28 cellular contexts compared by ENCODE assay signal in genomic region chr14:101985957-101986356, GRCh38.
"Had no signal": no experiment of that assay in that cellular context is flagged by ENCODE, and none has a peak within 500 bp of the region (broad histone marks: within the 10 kb centered on the region; RNA-seq: fewer than 3 reads in every experiment).

No MANE protein-coding gene starts in this region.

- H3K4me1 ChIP-seq: colonic mucosa, pancreas, testis had no signal

- H3K27me3 Mint-ChIP-seq: activated CD4-positive, alpha-beta memory T cell treated with anti-CD3 and anti-CD28 coated beads for 36 hours; activated CD4-positive, alpha-beta T cell treated with anti-CD3 and anti-CD28 coated beads, Interleukin-2, amount 10 ng/mL, durations not matched to agents 24 days and 14 days; activated naive CD4-positive, alpha-beta T cell treated with anti-CD3 and anti-CD28 coated beads, Interleukin-2, amount 50 U/mL, for 24 hours; activated naive CD8-positive, alpha-beta T cell treated with anti-CD3 and anti-CD28 coated beads, Interleukin-2, amount 50 U/mL, for 24 hours; memory B cell; naive thymus-derived CD4-positive, alpha-beta T cell had no signal

- H3K4me3 Mint-ChIP-seq: activated CD4-positive, alpha-beta memory T cell treated with anti-CD3 and anti-CD28 coated beads for 36 hours; activated CD4-positive, alpha-beta T cell treated with anti-CD3 and anti-CD28 coated beads, Interleukin-2, amount 10 ng/mL, durations not matched to agents 24 days and 14 days; activated naive CD4-positive, alpha-beta T cell treated with anti-CD3 and anti-CD28 coated beads, Interleukin-2, amount 50 U/mL, for 24 hours; activated naive CD8-positive, alpha-beta T cell treated with anti-CD3 and anti-CD28 coated beads, Interleukin-2, amount 50 U/mL, for 24 hours; activated T-cell treated with anti-CD3 and anti-CD28 coated beads, Interleukin-2, amount 50 U/mL, for 4 hours; memory B cell; neural crest cell had no signal

- H3K27ac Mint-ChIP-seq: activated CD4-positive, alpha-beta memory T cell treated with anti-CD3 and anti-CD28 coated beads for 36 hours; activated CD4-positive, alpha-beta T cell treated with anti-CD3 and anti-CD28 coated beads, Interleukin-2, amount 10 ng/mL, durations not matched to agents 24 days and 14 days; activated naive CD4-positive, alpha-beta T cell treated with anti-CD3 and anti-CD28 coated beads, Interleukin-2, amount 50 U/mL, for 24 hours; activated naive CD8-positive, alpha-beta T cell treated with anti-CD3 and anti-CD28 coated beads, Interleukin-2, amount 50 U/mL, for 24 hours; activated T-helper 2 cell treated with anti-CD3 and anti-CD28 coated beads, Interferon-gamma antibody, Interleukin-2, Interleukin-4, amounts not matched to agents 10 μg/mL and 5 μg/mL and 100 μg/mL, durations not matched to agents 14 hours and 24 hours and 36 hours; memory B cell; naive thymus-derived CD4-positive, alpha-beta T cell had no signal

- DNase-seq: activated CD4-positive, alpha-beta memory T cell treated with anti-CD3 and anti-CD28 coated beads for 36 hours; activated CD4-positive, alpha-beta T cell treated with anti-CD3 and anti-CD28 coated beads, Interleukin-2, amount 10 ng/mL, durations not matched to agents 24 days and 14 days; activated CD4-positive, CD25-positive, alpha-beta regulatory T cell treated with anti-CD3 and anti-CD28 coated beads, Interleukin-2, amount 50 U/mL, for 72 hours; activated naive CD8-positive, alpha-beta T cell treated with anti-CD3 and anti-CD28 coated beads, Interleukin-2, amount 50 U/mL, for 24 hours; activated T-cell treated with anti-CD3 and anti-CD28 coated beads, Interleukin-2, amount 50 U/mL, for 4 hours; cerebellar nuclear complex; colonic mucosa; dorsolateral prefrontal cortex; effector memory CD4-positive, alpha-beta T cell; foreskin fibroblast; head of caudate nucleus; midbrain; naive thymus-derived CD4-positive, alpha-beta T cell; nucleus accumbens; pancreas; psoas muscle; right cardiac atrium; spleen; stimulated activated CD4-positive, alpha-beta T cell treated with anti-CD3 and anti-CD28 coated beads, Interleukin-2, amount 100 ng/mL, for 48 hours; stimulated activated naive CD4-positive, alpha-beta T cell treated with Interleukin-2 at 50 U/mL for 16 hours; T-helper 2 cell; testis; transverse colon had no signal

- H3K4me3 ChIP-seq: colonic mucosa, dorsolateral prefrontal cortex, pancreas, psoas muscle, spleen, testis, transverse colon had no signal

- H3K4me1 Mint-ChIP-seq: activated naive CD4-positive, alpha-beta T cell treated with anti-CD3 and anti-CD28 coated beads, Interleukin-2, amount 50 U/mL, for 24 hours; neural crest cell had no signal

- ATAC-seq: activated naive CD8-positive, alpha-beta T cell treated with anti-CD3 and anti-CD28 coated beads, Interleukin-2, amount 50 U/mL, for 24 hours; activated T-cell treated with anti-CD3 and anti-CD28 coated beads, Interleukin-2, amount 50 U/mL, for 4 hours; esophagus mucosa; naive thymus-derived CD4-positive, alpha-beta T cell; pancreas; psoas muscle; right cardiac atrium had no signal

- H3K9me3 Mint-ChIP-seq: activated CD4-positive, alpha-beta memory T cell treated with anti-CD3 and anti-CD28 coated beads for 36 hours; activated CD4-positive, alpha-beta T cell treated with anti-CD3 and anti-CD28 coated beads, Interleukin-2, amount 10 ng/mL, durations not matched to agents 24 days and 14 days; activated naive CD4-positive, alpha-beta T cell treated with anti-CD3 and anti-CD28 coated beads, Interleukin-2, amount 50 U/mL, for 24 hours; activated naive CD8-positive, alpha-beta T cell treated with anti-CD3 and anti-CD28 coated beads, Interleukin-2, amount 50 U/mL, for 24 hours; activated T-cell treated with anti-CD3 and anti-CD28 coated beads, Interleukin-2, amount 50 U/mL, for 4 hours; activated T-helper 2 cell treated with anti-CD3 and anti-CD28 coated beads, Interferon-gamma antibody, Interleukin-2, Interleukin-4, amounts not matched to agents 10 μg/mL and 5 μg/mL and 100 μg/mL, durations not matched to agents 14 hours and 24 hours and 36 hours; memory B cell; naive thymus-derived CD4-positive, alpha-beta T cell; neural crest cell had no signal

- H3K9me3 ChIP-seq: colonic mucosa, pancreas, psoas muscle, spleen, testis, transverse colon had no signal

- H3K27me3 ChIP-seq: colonic mucosa, dorsolateral prefrontal cortex, pancreas, spleen, testis, transverse colon had no signal

- H3K27ac ChIP-seq: colonic mucosa, pancreas, psoas muscle, spleen, testis, transverse colon had no signal

- FAIRE-seq: pancreas had no signal
